18 cellular contexts compared by ENCODE assay signal in genomic region chr20:63876489-63877036, GRCh38. TPM values are rescaled to one million over a fixed set of nuclear protein-coding genes. Genes with fewer than 3 reads are reported as not detected.
"Had no signal": no experiment of that assay in that cellular context is flagged by ENCODE, and none has a peak within 500 bp of the region (broad histone marks: within the 10 kb centered on the region; RNA-seq: fewer than 3 reads in every experiment).

No MANE protein-coding gene starts in this region.

- H3K9me3 ChIP-seq: prostate gland, sigmoid colon, thoracic aorta, upper lobe of right lung had no signal

- H3K27me3 ChIP-seq: dorsolateral prefrontal cortex, sigmoid colon, upper lobe of right lung had no signal

- H3K4me3 ChIP-seq: dorsolateral prefrontal cortex, prostate gland, sigmoid colon, thoracic aorta, upper lobe of right lung had no signal

- H3K27me3 Mint-ChIP-seq: naive thymus-derived CD8-positive, alpha-beta T cell had no signal

- DNase-seq: activated naive CD4-positive, alpha-beta T cell treated with anti-CD3 and anti-CD28 coated beads, Interleukin-2, amount 50 U/mL, for 16 hours; activated T-cell treated with anti-CD3 and anti-CD28 coated beads for 4 hours; dorsolateral prefrontal cortex; endodermal cell; erythroblast; hypothalamus; left ventricle myocardium superior; mesenchymal stem cell; naive thymus-derived CD8-positive, alpha-beta T cell; nucleus accumbens; sigmoid colon; stimulated activated CD4-positive, alpha-beta T cell treated with anti-CD3 and anti-CD28 coated beads, Interleukin-1b, Interleukin-23, amount 100 ng/mL, for 48 hours; upper lobe of right lung had no signal

- H3K27ac ChIP-seq: dorsolateral prefrontal cortex, prostate gland, sigmoid colon, thoracic aorta, upper lobe of right lung had no signal

- H3K27ac Mint-ChIP-seq: endodermal cell had no signal

- ATAC-seq: left ventricle myocardium superior; naive thymus-derived CD8-positive, alpha-beta T cell; upper lobe of right lung had no signal

- H3K4me1 ChIP-seq: prostate gland, sigmoid colon had no signal

- H3K9me3 Mint-ChIP-seq: endodermal cell; naive thymus-derived CD8-positive, alpha-beta T cell had no signal

- H3K4me1 Mint-ChIP-seq: endodermal cell had no signal

- H3K4me3 Mint-ChIP-seq: endodermal cell; naive thymus-derived CD8-positive, alpha-beta T cell had no signal

RNA-seq across cellular contexts. Expression of gene ABHD16B, which starts 15.3 kb away (rescaled TPM):
- total RNA-seq: chondrocyte; endodermal cell; kidney epithelial cell; left ventricle myocardium superior; mucosa of gallbladder; naive thymus-derived CD8-positive, alpha-beta T cell; sigmoid colon; thoracic aorta; upper lobe of right lung had no signal

RNA-seq across cellular contexts. Expression of gene ZBTB46, which starts 45.5 kb away (rescaled TPM):
- total RNA-seq: naive thymus-derived CD8-positive, alpha-beta T cell had no signal
